Comparison of ENCODE assay signal across 8 cellular contexts in the genomic region with DNA sequence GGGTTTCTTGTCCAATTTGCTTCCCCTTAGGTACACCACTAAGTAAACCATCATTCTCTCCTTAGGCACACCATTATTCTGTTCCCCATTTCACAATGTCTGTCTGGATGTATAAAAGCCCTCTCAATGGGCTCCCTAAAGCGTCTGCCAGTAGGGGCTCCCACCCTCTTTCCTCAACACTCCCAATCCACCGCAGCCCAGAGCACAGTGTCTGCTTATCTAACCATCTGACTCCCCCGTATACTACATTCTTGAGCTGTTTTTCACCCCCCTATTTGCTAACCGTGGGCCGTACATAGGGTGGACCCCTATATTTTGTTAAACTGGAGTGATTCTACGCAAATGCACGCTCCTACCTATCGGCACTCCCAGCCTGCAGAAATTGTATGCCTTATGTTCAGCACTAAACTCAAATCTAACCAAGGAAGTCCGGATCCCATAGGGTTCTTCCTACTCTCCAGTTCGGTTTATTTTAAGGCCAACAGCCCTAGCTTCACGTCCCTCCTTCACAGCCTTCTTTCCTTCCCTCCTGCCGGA. TPM values are rescaled to one million over a fixed set of nuclear protein-coding genes. Genes with fewer than 3 reads are reported as not detected.
DNase-seq lines count a peak whose midpoint lies in the region; ATAC-seq and TF ChIP-seq lines count a peak whose summit lies in the region.

No MANE protein-coding gene starts in this region.

- no peaks in the 10 kb centered on the region for H3K4me1 ChIP-seq in esophagus (ENCODE audit: control insufficient read depth in 2 of 2, insufficient read depth in 2 of 2, low read length in 1 of 2)

- H3K36me3 Mint-ChIP-seq in T-cell (peaks cover 6% of the 10 kb centered on the region), nephron (ENCODE audit: low read depth) (peaks cover 7% of the 10 kb centered on the region)

- CTCF ChIA-PET in T-cell (lab: Charles Lee): interaction anchor here (0.6 to 3.4 kb wide), 16 partner anchors 11 to 518 kb away, joined by 3 to 29 read pairs (median 4); a partner anchor contains a TSS

- no peaks in the 10 kb centered on the region for H3K27me3 ChIP-seq in esophagus (ENCODE audit: control insufficient read depth in 1 of 2, insufficient read depth in 2 of 2, low read length in 2 of 2)

- peaks cover 6 to 9% of the 10 kb centered on the region in 2 donors for H3K36me3 ChIP-seq in esophagus (ENCODE audit: control insufficient read depth in 2 of 2, insufficient read depth in 2 of 2, low read length in 1 of 2)

- WGBS in esophagus, 2 donors: 1% methylated on average over 12 of the region's 12 CpGs

- H3K4me1 Mint-ChIP-seq in T-cell: peaks cover 39 to 40% (median 40%) of the 10 kb centered on the region in 3 donors
- peaks cover 43% of the 10 kb centered on the region for H3K4me1 Mint-ChIP-seq in nephron

- ATAC-seq in GM21390 (IDR thresholded peaks at IDR 0.05; ENCODE audit: unreplicated experiment) (peak; percentile 15), T-cell (replicated peaks in 1 of 4) (peak; percentile 5 to 21 (median 10)), GM18520 (IDR thresholded peaks at IDR 0.05; ENCODE audit: unreplicated experiment) (no peak)

- peak overlapping the region; percentile 93 to 97 for H3K27ac Mint-ChIP-seq in T-cell
- peak overlapping the region; percentile 89 to 95 (median 89) for H3K27ac Mint-ChIP-seq in nephron

- TF ChIP-seq CTCF in nephron (IDR thresholded peaks at IDR 0.05; ENCODE audit: unreplicated experiment in 3 of 3): peak in 1 of 3 experiments; percentile 8

- peak overlapping the region; percentile 70 to 87 for H3K4me3 ChIP-seq in esophagus (ENCODE audit: low read depth in 1 of 2, low read length in 2 of 2)

- H3K9me3 ChIP-seq in esophagus (ENCODE audit: control insufficient read depth in 2 of 2, insufficient read depth in 1 of 2, low read depth in 1 of 2, low read length in 1 of 2): no peaks in the 10 kb centered on the region

- POLR2A ChIA-PET in T-cell (lab: Charles Lee): interaction anchor here (0.5 to 0.7 kb wide), 2 partner anchors 26 to 180 kb away, joined by 4 to 5 read pairs; no protein-coding TSS in a partner anchor

- H3K9me3 Mint-ChIP-seq in T-cell: no peaks in the 10 kb centered on the region
- no peaks in the 10 kb centered on the region for H3K9me3 Mint-ChIP-seq in nephron

- H3K27me3 Mint-ChIP-seq in T-cell (no peaks in the 10 kb centered on the region), nephron (ENCODE audit: low read depth) (peaks cover 5% of the 10 kb centered on the region)

- DNase-seq in GDM1 (lab: John Stamatoyannopoulos, UW) (peak; percentile 62), Kasumi-1 (lab: John Stamatoyannopoulos, UW) (peak; percentile 88 to 91), T-cell (peak in 3 of 34 experiments; percentile 5 to 27 (median 7)), SHP77 treated with DMSO at 0.1 percent for 48 hours (lab: John Stamatoyannopoulos, UW) (no peak)

- H3K4me3 Mint-ChIP-seq in T-cell (peak overlapping the region; percentile 88 to 93 (median 91)), nephron (peak overlapping the region; percentile 85 to 89 (median 88))

- H3K27ac ChIP-seq in esophagus (ENCODE audit: low read depth in 2 of 2, low read length in 1 of 2): peak overlapping the region; percentile 63 to 90

RNA-seq across cellular contexts. Expression of a gene that starts 0.7 kb away (rescaled TPM):
- 10 to 100 TPM; 60.8 to 69.0 (median 63.5) TPM for total RNA-seq in T-cell
- polyA plus RNA-seq in esophagus: 10 to 100 TPM; 48.9 to 79.6 TPM

RNA-seq across cellular contexts. Expression of a gene that starts 17.1 kb away (rescaled TPM):
- 1 to 10 TPM in 4 of 5 donors, under 1 TPM in 1; 0.86 to 7.6 (median 3.4) TPM for total RNA-seq in T-cell
- under 1 TPM; 0.59 to 0.98 TPM for polyA plus RNA-seq in esophagus

RNA-seq across cellular contexts. Expression of a gene that starts 35.3 kb away (rescaled TPM):
- not detected for total RNA-seq in T-cell
- under 1 TPM; 0.26 to 0.29 TPM for polyA plus RNA-seq in esophagus

RNA-seq across cellular contexts. Expression of a gene that starts 52.4 kb away (rescaled TPM):
- not detected for total RNA-seq in T-cell
- polyA plus RNA-seq in esophagus: not detected

RNA-seq across cellular contexts. Expression of a gene that starts 52.5 kb away (rescaled TPM):
- 100 to 1,000 TPM in 4 of 5 donors, 10 to 100 TPM in 1; 88.3 to 164 (median 124) TPM for total RNA-seq in T-cell
- polyA plus RNA-seq in esophagus: 10 to 100 TPM; 21.8 to 23.0 TPM
